Comparison of ENCODE assay signal across 21 cellular contexts in genomic region chr20:14633507-14633906, GRCh38.
"Had no signal": no experiment of that assay in that cellular context is flagged by ENCODE, and none has a peak within 500 bp of the region (broad histone marks: within the 10 kb centered on the region; RNA-seq: fewer than 3 reads in every experiment).

No MANE protein-coding gene starts in this region.

- DNase-seq: activated CD4-positive, alpha-beta T cell treated with anti-CD3 and anti-CD28 coated beads, Interleukin-2, amount 50 U/mL, for 1 hour; activated CD8-positive, alpha-beta T cell treated with anti-CD3 and anti-CD28 coated beads for 36 hours; activated naive CD8-positive, alpha-beta T cell treated with anti-CD3 and anti-CD28 coated beads, Interleukin-2, amount 50 U/mL, for 24 hours; activated T-cell treated with anti-CD3 and anti-CD28 coated beads, Interleukin-2, amount 50 U/mL, for 4 hours; amygdala; central memory CD4-positive, alpha-beta T cell; dermis blood vessel endothelial cell; effector CD4-positive, alpha-beta T cell; left lung; lower lobe of right lung; natural killer cell; occipital lobe; stimulated activated CD4-positive, alpha-beta T cell treated with anti-CD3 and anti-CD28 coated beads, Interleukin-15, amount 100 ng/mL, for 24 hours; stimulated activated CD4-positive, alpha-beta T cell treated with anti-CD3 and anti-CD28 coated beads, Interleukin-2, amount 100 ng/mL, for 24 hours; stimulated activated naive B cell treated with anti-CD40 and anti-IgM and Interleukin-4, amounts not matched to agents 10 μg/mL and 1 μg/mL and 100 μg/mL, for 72 hours; stomach had no signal

- H3K4me3 Mint-ChIP-seq: activated CD8-positive, alpha-beta T cell treated with anti-CD3 and anti-CD28 coated beads for 36 hours; activated naive CD4-positive, alpha-beta T cell treated with anti-CD3 and anti-CD28 coated beads, Interleukin-2, amount 50 U/mL, for 24 hours; activated naive CD8-positive, alpha-beta T cell treated with anti-CD3 and anti-CD28 coated beads, Interleukin-2, amount 50 U/mL, for 24 hours; activated T-cell treated with anti-CD3 and anti-CD28 coated beads, Interleukin-2, amount 50 U/mL, for 4 hours; activated T-helper 17 cell treated with anti-CD3 and anti-CD28 coated beads, Interleukin-2, amount 50 U/mL, for 72 hours; natural killer cell; neural progenitor cell; stimulated activated naive B cell treated with anti-CD40 and anti-IgM and Interleukin-4, amounts not matched to agents 10 μg/mL and 1 μg/mL and 100 μg/mL, for 72 hours had no signal

- H3K27me3 ChIP-seq: left lung, neural progenitor cell, stomach, suprapubic skin, tibial nerve had no signal

- H3K36me3 ChIP-seq: left lung, lower lobe of right lung, neural progenitor cell, stomach, suprapubic skin, tibial nerve had no signal

- H2AFZ ChIP-seq: neural progenitor cell had no signal

- H3K4me3 ChIP-seq: left lung, lower lobe of right lung, neural progenitor cell, stomach, suprapubic skin, tibial nerve had no signal

- H3K9me3 ChIP-seq: lower lobe of right lung, stomach, suprapubic skin, tibial nerve had no signal

- H3K36me3 Mint-ChIP-seq: activated naive CD4-positive, alpha-beta T cell treated with anti-CD3 and anti-CD28 coated beads, Interleukin-2, amount 50 U/mL, for 24 hours; natural killer cell; neural progenitor cell; stimulated activated naive B cell treated with anti-CD40 and anti-IgM and Interleukin-4, amounts not matched to agents 10 μg/mL and 1 μg/mL and 100 μg/mL, for 72 hours had no signal

- H3K4me1 Mint-ChIP-seq: activated naive CD4-positive, alpha-beta T cell treated with anti-CD3 and anti-CD28 coated beads, Interleukin-2, amount 50 U/mL, for 24 hours; activated naive CD8-positive, alpha-beta T cell treated with anti-CD3 and anti-CD28 coated beads, Interleukin-2, amount 50 U/mL, for 24 hours; activated T-helper 17 cell treated with anti-CD3 and anti-CD28 coated beads, Interleukin-2, amount 50 U/mL, for 72 hours; natural killer cell; stimulated activated naive B cell treated with anti-CD40 and anti-IgM and Interleukin-4, amounts not matched to agents 10 μg/mL and 1 μg/mL and 100 μg/mL, for 72 hours had no signal

- H3K4me2 ChIP-seq: neural progenitor cell had no signal

- H3K9ac ChIP-seq: neural progenitor cell had no signal

- H3K4me1 ChIP-seq: left lung, lower lobe of right lung, stomach, suprapubic skin, tibial nerve had no signal

- H3K9me3 Mint-ChIP-seq: neural progenitor cell had no signal

- H3K27ac ChIP-seq: left lung, lower lobe of right lung, neural progenitor cell, stomach, suprapubic skin, tibial nerve had no signal

- H3K27ac Mint-ChIP-seq: activated CD8-positive, alpha-beta T cell treated with anti-CD3 and anti-CD28 coated beads for 36 hours; activated naive CD4-positive, alpha-beta T cell treated with anti-CD3 and anti-CD28 coated beads, Interleukin-2, amount 50 U/mL, for 24 hours; activated naive CD8-positive, alpha-beta T cell treated with anti-CD3 and anti-CD28 coated beads, Interleukin-2, amount 50 U/mL, for 24 hours; activated T-helper 17 cell treated with anti-CD3 and anti-CD28 coated beads, Interleukin-2, amount 50 U/mL, for 72 hours; natural killer cell; neural progenitor cell; stimulated activated naive B cell treated with anti-CD40 and anti-IgM and Interleukin-4, amounts not matched to agents 10 μg/mL and 1 μg/mL and 100 μg/mL, for 72 hours had no signal

- H3K27me3 Mint-ChIP-seq: activated CD8-positive, alpha-beta T cell treated with anti-CD3 and anti-CD28 coated beads for 36 hours; activated naive CD4-positive, alpha-beta T cell treated with anti-CD3 and anti-CD28 coated beads, Interleukin-2, amount 50 U/mL, for 24 hours; activated naive CD8-positive, alpha-beta T cell treated with anti-CD3 and anti-CD28 coated beads, Interleukin-2, amount 50 U/mL, for 24 hours; activated T-helper 17 cell treated with anti-CD3 and anti-CD28 coated beads, Interleukin-2, amount 50 U/mL, for 72 hours; stimulated activated naive B cell treated with anti-CD40 and anti-IgM and Interleukin-4, amounts not matched to agents 10 μg/mL and 1 μg/mL and 100 μg/mL, for 72 hours had no signal
